18 cellular contexts compared by ENCODE assay signal in genomic region chr12:124334976-124335375, GRCh38. TPM values are rescaled to one million over a fixed set of nuclear protein-coding genes. Genes with fewer than 3 reads are reported as not detected.
DNase-seq lines count a peak whose midpoint lies in the region; ATAC-seq, FAIRE-seq and TF ChIP-seq lines count a peak whose summit lies in the region.
"Had no signal": no experiment of that assay in that cellular context is flagged by ENCODE, and none has a peak within 500 bp of the region (broad histone marks: within the 10 kb centered on the region; RNA-seq: fewer than 3 reads in every experiment).

No MANE protein-coding gene starts in this region.

- H3K36me3 ChIP-seq in GM12878 (ENCODE audit: control insufficient read depth in 2 of 2, insufficient read depth in 2 of 2, low read length in 1 of 2) (peaks cover 0 to 39% of the 10 kb centered on the region in 2 experiments; a peak in 2 of 4 replicates), mesenchymal stem cell (ENCODE audit: control insufficient read depth in 1 of 2, insufficient read depth in 2 of 2, low read depth in 1 of 2, low read length in 2 of 2) (peaks cover 66 to 98% of the 10 kb centered on the region in 2 experiments)

- no peak overlapping the region for H3K23ac ChIP-seq in mesenchymal stem cell (ENCODE audit: low read length in 2 of 2)

- no peak for ATAC-seq in GM12878
- ATAC-seq in stimulated activated naive B cell treated with anti-CD40 and anti-IgM and Interleukin-4, amounts not matched to agents 10 μg/mL and 1 μg/mL and 100 μg/mL, for 72 hours (replicated peaks), result no peak

- H3K4me3 ChIP-seq in GM12878 (no peak overlapping the region), mesenchymal stem cell (ENCODE audit: insufficient read depth in 1 of 2, low read depth in 1 of 2, low read length in 2 of 2) (no peak overlapping the region)
- H3K4me3 ChIP-seq: BLaER1 treated with 17β-estradiol and CSF1 and Interleukin-3, amounts not matched to agents 10 nM and 100 nM; HAP-1 had no signal

- no peak overlapping the region for H3K4me3 Mint-ChIP-seq in stimulated activated naive B cell treated with anti-CD40 and anti-IgM and Interleukin-4, amounts not matched to agents 10 μg/mL and 1 μg/mL and 100 μg/mL, for 72 hours
- H3K4me3 Mint-ChIP-seq: CD4-positive, alpha-beta T cell; HFFc6 had no signal

- FAIRE-seq in HTR-8/SVneo (lab: Jason Lieb, UNC), result peak; percentile 20
- FAIRE-seq in GM12878 (lab: Jason Lieb, UNC), result no peak
- FAIRE-seq: GM18507, H1 had no signal

- H2BK5ac ChIP-seq in mesenchymal stem cell (ENCODE audit: low read depth, low read length, poor library complexity, severe bottlenecking), result no peak overlapping the region

- RAD21 ChIA-PET in GM12878 (lab: Charles Lee; ENCODE audit: unreplicated experiment), result no interaction called here

- H4K20me1 ChIP-seq in GM12878 (ENCODE audit: control insufficient read depth, insufficient read depth), result no peaks in the 10 kb centered on the region

- H3K9me3 Mint-ChIP-seq in stimulated activated naive B cell treated with anti-CD40 and anti-IgM and Interleukin-4, amounts not matched to agents 10 μg/mL and 1 μg/mL and 100 μg/mL, for 72 hours, result no peaks in the 10 kb centered on the region
- H3K9me3 Mint-ChIP-seq: CD4-positive, alpha-beta T cell; HFFc6 had no signal

- in situ Hi-C loops in GM12878 (cut with MboI), result no loop called here

- peak overlapping the region; percentile 12 for H4K8ac ChIP-seq in mesenchymal stem cell (ENCODE audit: low read length)

- peak overlapping the region; percentile 79 for H3K27ac Mint-ChIP-seq in stimulated activated naive B cell treated with anti-CD40 and anti-IgM and Interleukin-4, amounts not matched to agents 10 μg/mL and 1 μg/mL and 100 μg/mL, for 72 hours
- H3K27ac Mint-ChIP-seq: CD4-positive, alpha-beta T cell; HFFc6 had no signal

- H2BK120ac ChIP-seq in mesenchymal stem cell (ENCODE audit: low read depth, low read length), result no peak overlapping the region

- H3K4me1 Mint-ChIP-seq in stimulated activated naive B cell treated with anti-CD40 and anti-IgM and Interleukin-4, amounts not matched to agents 10 μg/mL and 1 μg/mL and 100 μg/mL, for 72 hours, result no peaks in the 10 kb centered on the region

- H2BK12ac ChIP-seq in mesenchymal stem cell (ENCODE audit: low read length in 2 of 2), result no peak overlapping the region

- no peaks in the 10 kb centered on the region for H3K9me3 ChIP-seq in GM12878 (replicated peaks; ENCODE audit: control insufficient read depth, insufficient read depth, low read length)
- no peaks in the 10 kb centered on the region for H3K9me3 ChIP-seq in mesenchymal stem cell (ENCODE audit: control insufficient read depth, low read length)
- H3K9me3 ChIP-seq: BLaER1 treated with 17β-estradiol and CSF1 and Interleukin-3, amounts not matched to agents 10 nM and 100 nM; HAP-1 had no signal

- H3K14ac ChIP-seq in mesenchymal stem cell (ENCODE audit: low read length in 2 of 2), result no peak overlapping the region

- TF ChIP-seq POLR2A in GM12878 (IDR thresholded peaks at IDR 0.05; ENCODE audit: low read depth, low read length), result 0 out of 2 replicates have a peak, but pooled peaks have one; percentile 26

- no peak overlapping the region for H2AK5ac ChIP-seq in mesenchymal stem cell (ENCODE audit: low read length, severe bottlenecking)

- H2AFZ ChIP-seq in GM12878 (ENCODE audit: control insufficient read depth, low read depth, low read length) (no peak overlapping the region), mesenchymal stem cell (ENCODE audit: low read depth, low read length) (no peak overlapping the region)

- peaks cover 63% of the 10 kb centered on the region for H3K79me1 ChIP-seq in mesenchymal stem cell (replicated peaks; ENCODE audit: low read length, poor library complexity, severe bottlenecking)

- POLR2A ChIA-PET in GM12878 (lab: Charles Lee), result no interaction called here

- H3K4ac ChIP-seq in mesenchymal stem cell (ENCODE audit: low read depth in 1 of 2, low read length in 2 of 2), result no peak overlapping the region

- DNase-seq in HTR-8/SVneo (ENCODE audit: insufficient read length, low spot score), result no peak
- DNase-seq in GM12878 (ENCODE audit: low read depth, low spot score), result no peak
- no peak for DNase-seq in mesenchymal stem cell
- no peak for DNase-seq in stimulated activated naive B cell treated with anti-CD40 and anti-IgM and Interleukin-4, amounts not matched to agents 10 μg/mL and 1 μg/mL and 100 μg/mL, for 72 hours
- DNase-seq in T-helper 2 cell, result no peak
- DNase-seq in NCI-H748 (lab: John Stamatoyannopoulos, UW; ENCODE audit: unreplicated experiment), result no peak
- DNase-seq in cerebellar nuclear complex (lab: John Stamatoyannopoulos, UW), result no peak
- DNase-seq: ACHN; Calu3; CD4-positive, alpha-beta T cell; DMS 273 treated with DMSO at 0.1 percent for 48 hours; HFFc6; KG1 had no signal

- no peak for TF ChIP-seq CTCF in GM12878 (IDR thresholded peaks at IDR 0.05 in 2 of 3, conservative IDR thresholded peaks at IDR 0.05 in 1 of 3; ENCODE audit: control insufficient read depth in 2 of 3, extremely low read depth in 1 of 3, insufficient read depth in 1 of 3, low read depth in 3 of 3, low read length in 3 of 3)

- H3K27me3 Mint-ChIP-seq in stimulated activated naive B cell treated with anti-CD40 and anti-IgM and Interleukin-4, amounts not matched to agents 10 μg/mL and 1 μg/mL and 100 μg/mL, for 72 hours, result no peaks in the 10 kb centered on the region
- H3K27me3 Mint-ChIP-seq: CD4-positive, alpha-beta T cell had no signal

- H3K18ac ChIP-seq in mesenchymal stem cell (ENCODE audit: low read depth in 1 of 2, low read length in 2 of 2), result no peak overlapping the region

- no peaks in the 10 kb centered on the region for H3K4me1 ChIP-seq in GM12878 (ENCODE audit: control insufficient read depth, insufficient read depth, low read length)
- peaks cover 13% of the 10 kb centered on the region for H3K4me1 ChIP-seq in mesenchymal stem cell (ENCODE audit: control insufficient read depth, insufficient read depth, low read depth, low read length)
- H3K4me1 ChIP-seq: HAP-1 had no signal

- H3K27ac ChIP-seq in GM12878 (ENCODE audit: control insufficient read depth, insufficient read depth) (no peak overlapping the region), mesenchymal stem cell (ENCODE audit: low read length, poor library complexity, severe bottlenecking) (no peak overlapping the region)

- H3K4me2 ChIP-seq in GM12878 (ENCODE audit: control insufficient read depth, insufficient read depth) (no peak overlapping the region), mesenchymal stem cell (ENCODE audit: low read length, poor library complexity, severe bottlenecking) (no peak overlapping the region)
- H3K4me2 ChIP-seq: BLaER1 treated with 17β-estradiol and CSF1 and Interleukin-3, amounts not matched to agents 10 nM and 100 nM had no signal

- CTCF ChIA-PET in GM12878 (lab: Yijun Ruan, JAX), result no interaction called here

- intact Hi-C loops in GM12878 (cut with micrococcal nuclease; ENCODE audit: unreplicated experiment), result no loop called here

- no peak overlapping the region for H4K91ac ChIP-seq in mesenchymal stem cell (ENCODE audit: low read length)

- H3K36me3 Mint-ChIP-seq in stimulated activated naive B cell treated with anti-CD40 and anti-IgM and Interleukin-4, amounts not matched to agents 10 μg/mL and 1 μg/mL and 100 μg/mL, for 72 hours, result peaks cover 65 to 76% of the 10 kb centered on the region in 2 donors

- H3K9ac ChIP-seq in GM12878 (ENCODE audit: control insufficient read depth, insufficient read depth, low read length), result no peak overlapping the region
- H3K9ac ChIP-seq in mesenchymal stem cell (ENCODE audit: low read length), result no peak overlapping the region
- H3K9ac ChIP-seq: BLaER1 treated with 17β-estradiol and CSF1 and Interleukin-3, amounts not matched to agents 10 nM and 100 nM had no signal

- H3K79me2 ChIP-seq in GM12878 (ENCODE audit: control insufficient read depth, insufficient read depth, low read length), result no peaks in the 10 kb centered on the region

- TF ChIP-seq RAD21 in GM12878 (IDR thresholded peaks at IDR 0.05; ENCODE audit: insufficient read depth, low read depth, low read length), result no peak

- SMC1A ChIA-PET in GM12878 (lab: Charles Lee; ENCODE audit: uncharacterized antibody, unreplicated experiment), result no interaction called here

- BruUV-seq in GM12878 (replicated peaks; lab: Mats Ljungman, UMichigan), result no TSS peak

- no peaks in the 10 kb centered on the region for H3K27me3 ChIP-seq in GM12878 (replicated peaks in 1 of 2; ENCODE audit: control insufficient read depth in 2 of 2, insufficient read depth in 2 of 2, low read length in 1 of 2)
- H3K27me3 ChIP-seq in mesenchymal stem cell (ENCODE audit: control insufficient read depth in 1 of 2, insufficient read depth in 1 of 2, low read length in 2 of 2), result no peaks in the 10 kb centered on the region
- H3K27me3 ChIP-seq: BLaER1 treated with 17β-estradiol and CSF1 and Interleukin-3, amounts not matched to agents 10 nM and 100 nM had no signal

- H2BK15ac ChIP-seq in mesenchymal stem cell (ENCODE audit: low read depth, poor library complexity, severe bottlenecking), result no peak overlapping the region

- no peak for TF ChIP-seq EP300 in GM12878 (IDR thresholded peaks at IDR 0.05; ENCODE audit: borderline replicate concordance in 1 of 2, control insufficient read depth in 1 of 2, low read depth in 2 of 2, low read length in 2 of 2)

- whole genome bisulfite sequencing in GM12878 (ENCODE audit: insufficient coverage, insufficient replicate concordance, low lambda C conversion rate, missing lambda C conversion rate), result 95% methylated on average over 14 of the region's 14 CpGs
- 94% methylated on average over 14 of the region's 14 CpGs for WGBS in mesenchymal stem cell

TF ChIP-seq in GM12878, 131 proteins besides CTCF, POLR2A, EP300 and RAD21 (continues in another document):
- peak; percentile 22 for TF ChIP-seq NR2C2 (IDR thresholded peaks at IDR 0.05; ENCODE audit: borderline replicate concordance, control insufficient read depth, insufficient read length, low read depth)

RNA-seq across cellular contexts. Expression of gene RFLNA, which starts 40.1 kb away (rescaled TPM):
- total RNA-seq in GM12878 (2013; cell fraction: nucleolus; rRNA removed), result 2.4 TPM in 1 of 2 replicates, not detected in the other
- total RNA-seq in GM12878 (2014; rRNA removed) (0.05 TPM in 1 of 2 replicates, not detected in the other), GM12878 (2014; rRNA removed; fragmentation: Illumina TruSeq; extraction: Trizol) (not detected in 2 replicates), GM12878 (2021) (not detected in 2 replicates)
- not detected for polyA plus RNA-seq in GM12878 (2011; ENCODE audit: low read depth)
- polyA plus RNA-seq in GM12878 (2011; rRNA removed) (0.08 TPM in 1 of 2 replicates, not detected in the other), GM12878 (2014; fragmentation: Illumina TruSeq; extraction: Trizol) (not detected in 2 replicates), GM12878 (2014; fragmentation: Nextera tagmentation; extraction: Ambion mirVana) (not detected), GM12878 (2014; rRNA removed) (not detected in 2 replicates), GM12878 (2016; fragmentation: Nextera tagmentation; extraction: Ambion mirVana) (not detected)
- 0.13 TPM in 1 of 2 replicates, not detected in the other for polyA plus RNA-seq in GM12878 (2011; cell fraction: cytosol; rRNA removed)
- 0.16 TPM in 1 of 2 replicates, not detected in the other for polyA plus RNA-seq in GM12878 (2011; cell fraction: nucleus; rRNA removed)
- polyA plus RNA-seq in GM12878 (2012), result not detected in 2 replicates
- not detected in 2 replicates for polyA minus RNA-seq in GM12878 (2011; rRNA and poly(A)+ RNA removed)
- polyA minus RNA-seq in GM12878 (2011; cell fraction: cytosol; rRNA and poly(A)+ RNA removed), result not detected in 2 replicates
- polyA minus RNA-seq in GM12878 (2011; cell fraction: nucleus; rRNA and poly(A)+ RNA removed), result not detected in 2 replicates
- polyA plus RNA-seq in mesenchymal stem cell (2013, experiment 1 of 2), result 1.3 TPM
- polyA plus RNA-seq in mesenchymal stem cell (2013, experiment 2 of 2), result 1.1 TPM
- total RNA-seq: A172; Calu3; CD4-positive, alpha-beta T cell; HFFc6 had no signal
